ENCODE assay signal across 24 cellular contexts in the genomic region with DNA sequence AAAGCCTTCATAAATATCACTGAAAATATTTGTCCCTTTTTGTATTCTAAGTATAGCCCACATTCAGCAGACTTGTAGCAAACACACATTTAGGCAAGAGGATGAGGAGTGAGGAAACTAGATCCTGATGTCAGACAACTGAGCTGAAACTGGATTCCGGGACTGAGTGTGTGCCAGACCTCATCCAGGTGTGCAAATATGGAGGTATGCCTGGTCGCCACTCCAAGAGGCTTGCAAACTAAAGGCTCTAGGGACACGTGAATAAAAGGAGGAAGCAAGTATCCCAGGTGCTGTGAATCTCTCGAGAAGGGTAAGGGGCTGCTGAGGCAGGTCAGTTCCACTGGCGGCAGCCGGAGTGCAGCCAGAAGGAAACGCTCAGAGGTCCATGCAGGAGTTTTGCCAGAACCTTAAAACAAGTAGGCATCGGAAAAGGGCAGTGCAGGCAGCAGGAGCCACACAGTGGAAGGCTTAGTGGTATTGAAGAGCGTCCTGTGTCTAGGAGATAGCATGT.
A peak's percentile ranks its signal among the peaks of the same experiment; 100 is the strongest.
DNase-seq lines count a peak whose midpoint lies in the region.
"Had no signal": no experiment of that assay in that cellular context is flagged by ENCODE, and none has a peak within 500 bp of the region (broad histone marks: within the 10 kb centered on the region; RNA-seq: fewer than 3 reads in every experiment).

No MANE protein-coding gene starts in this region.

- no peaks in the 10 kb centered on the region for H3K4me1 ChIP-seq in mesendoderm (ENCODE audit: control insufficient read depth, low read depth, low read length)
- H3K4me1 ChIP-seq: uterus had no signal

- H3K4me3 ChIP-seq in mesendoderm (ENCODE audit: low read length), result no peak overlapping the region
- H3K4me3 ChIP-seq: BLaER1 treated with 17β-estradiol and CSF1 and Interleukin-3, amounts not matched to agents 10 nM and 100 nM; K562; MG63; thoracic aorta; uterus had no signal

- H3K27ac ChIP-seq in mesendoderm (ENCODE audit: low read depth, low read length), result no peak overlapping the region
- H3K27ac ChIP-seq: BLaER1 treated with 17β-estradiol and CSF1 and Interleukin-3, amounts not matched to agents 10 nM and 100 nM; thoracic aorta; uterus had no signal

- no peak overlapping the region for H3K4me2 ChIP-seq in mesendoderm (ENCODE audit: low read length)
- H3K4me2 ChIP-seq: BLaER1 treated with 17β-estradiol and CSF1 and Interleukin-3, amounts not matched to agents 10 nM and 100 nM had no signal

- no peak overlapping the region for H3K9ac ChIP-seq in mesendoderm (ENCODE audit: low read length)
- H3K9ac ChIP-seq: BLaER1 treated with 17β-estradiol and CSF1 and Interleukin-3, amounts not matched to agents 10 nM and 100 nM had no signal

- H3K23ac ChIP-seq in mesendoderm (ENCODE audit: low read length), result no peak overlapping the region

- H3K79me1 ChIP-seq in mesendoderm (ENCODE audit: low read length), result no peaks in the 10 kb centered on the region

- no peaks in the 10 kb centered on the region for H3K27me3 ChIP-seq in mesendoderm (ENCODE audit: insufficient read depth, low read length, poor library complexity)
- H3K27me3 ChIP-seq: BLaER1 treated with 17β-estradiol and CSF1 and Interleukin-3, amounts not matched to agents 10 nM and 100 nM; uterus had no signal

- H3K56ac ChIP-seq in mesendoderm (ENCODE audit: low read length), result peak overlapping the region; percentile 10

- peak; percentile 91 for DNase-seq in DMS79 (lab: John Stamatoyannopoulos, UW)
- peak; percentile 43 for DNase-seq in NCI-H146 treated with DMSO at 0.1 percent for 48 hours (lab: John Stamatoyannopoulos, UW; ENCODE audit: unreplicated experiment)
- peak; percentile 63 for DNase-seq in NCI-H510A (lab: John Stamatoyannopoulos, UW)
- no peak for DNase-seq in mesendoderm
- no peak for DNase-seq in COR-L47 (lab: John Stamatoyannopoulos, UW)
- no peak for DNase-seq in hippocampal formation (lab: John Stamatoyannopoulos, UW)
- DNase-seq in SKM-1 treated with dmso at 0.1 percent for 144 hours (lab: John Stamatoyannopoulos, UW; ENCODE audit: unreplicated experiment), result no peak
- DNase-seq in pons (ENCODE audit: low spot score), result no peak
- DNase-seq: activated CD4-positive, alpha-beta memory T cell treated with anti-CD3 and anti-CD28 coated beads for 36 hours; activated CD4-positive, CD25-positive, alpha-beta regulatory T cell; activated effector memory CD4-positive, alpha-beta T cell treated with anti-CD3 and anti-CD28 coated beads, Interleukin-2, amount 50 U/mL, for 16 hours; activated naive CD8-positive, alpha-beta T cell treated with anti-CD3 and anti-CD28 coated beads, Interleukin-2, amount 10 ng/mL, durations not matched to agents 7 days and 5 days; activated T-cell treated with anti-CD3 and anti-CD28 coated beads for 4 hours; Caco-2; central memory CD4-positive, alpha-beta T cell; EL; left ventricle myocardium superior; MG63; NCI-H1436 treated with DMSO at 0.1 percent for 48 hours; NCI-H524; uterus had no signal

- no peak overlapping the region for H2BK15ac ChIP-seq in mesendoderm (replicated peaks; ENCODE audit: low read depth)

- no peak overlapping the region for H3K4ac ChIP-seq in mesendoderm (ENCODE audit: low read depth, low read length)

- no peak overlapping the region for H2BK5ac ChIP-seq in mesendoderm (ENCODE audit: low read length)

- no peaks in the 10 kb centered on the region for H3K79me2 ChIP-seq in mesendoderm (ENCODE audit: control insufficient read depth, insufficient read depth, low read length)

- H4K5ac ChIP-seq in mesendoderm (ENCODE audit: low read length), result no peak overlapping the region

- H3K18ac ChIP-seq in mesendoderm (ENCODE audit: low read length), result no peak overlapping the region

- no peak overlapping the region for H4K8ac ChIP-seq in mesendoderm (ENCODE audit: low read depth, low read length)

- no peak overlapping the region for H2BK120ac ChIP-seq in mesendoderm (ENCODE audit: low read depth, low read length)

- WGBS in mesendoderm (ENCODE audit: extremely low coverage, insufficient coverage, low lambda C conversion rate), result no CpG with 5 or more reads among the region's 9 CpGs

- no peaks in the 10 kb centered on the region for H3K36me3 ChIP-seq in mesendoderm (ENCODE audit: control insufficient read depth, insufficient read depth, low read length)
- H3K36me3 ChIP-seq: BLaER1 treated with 17β-estradiol and CSF1 and Interleukin-3, amounts not matched to agents 10 nM and 100 nM; MG63; thoracic aorta; uterus had no signal

- H2AK5ac ChIP-seq in mesendoderm (ENCODE audit: low read length), result no peak overlapping the region

Comparison
In these comparisons a context has a peak if more than half of its experiments do, and no peak if none do; other contexts are left out.
1. DNase-seq: peak in DMS79 (single experiment), NCI-H146 treated with DMSO at 0.1 percent for 48 hours (single experiment) and NCI-H510A (single experiment); none in mesendoderm (single experiment), COR-L47 (single experiment), hippocampal formation (0 of 2), SKM-1 treated with dmso at 0.1 percent for 144 hours (single experiment) and pons (single experiment).